8 cellular contexts compared by ENCODE assay signal in genomic region chr13:98476106-98476505, GRCh38.
DNase-seq lines count a peak whose midpoint lies in the region; ATAC-seq and TF ChIP-seq lines count a peak whose summit lies in the region.

No MANE protein-coding gene starts in this region.

- peak overlapping the region; percentile 89 for H3K4ac ChIP-seq in IMR-90 (ENCODE audit: low read depth, low read length)

- no peak overlapping the region for H4K5ac ChIP-seq in IMR-90 (ENCODE audit: low read depth, low read length)

- H2BK120ac ChIP-seq in IMR-90 (ENCODE audit: low read depth, low read length) = peak overlapping the region; percentile 80; the same call in 1 of the 2 replicates

- peaks cover 29% of the 10 kb centered on the region for H3K9me1 ChIP-seq in IMR-90 (ENCODE audit: insufficient read depth, low read length)

- H3K36me3 Mint-ChIP-seq in activated naive CD4-positive, alpha-beta T cell treated with anti-CD3 and anti-CD28 coated beads, Interleukin-2, amount 10 ng/mL, durations not matched to agents 7 days and 5 days = peaks cover 64% of the 10 kb centered on the region
- peaks cover 32% of the 10 kb centered on the region for H3K36me3 Mint-ChIP-seq in nephron progenitor cell (ENCODE audit: low read depth)

- H2BK20ac ChIP-seq in IMR-90 (ENCODE audit: low read depth, low read length) = peak overlapping the region; percentile 74; the same call in 1 of the 2 replicates

- peaks cover 25% of the 10 kb centered on the region; the same call in 1 of the 2 replicates for H4K20me1 ChIP-seq in IMR-90 (ENCODE audit: insufficient read depth, low read length)

- H4K91ac ChIP-seq in IMR-90 (ENCODE audit: insufficient read depth, low read depth, low read length) = peak overlapping the region; percentile 30; the same call in 1 of the 2 replicates

- no peak overlapping the region for H3K4me2 ChIP-seq in IMR-90 (ENCODE audit: low read depth, low read length)

- intact Hi-C loops in IMR-90 (cut with micrococcal nuclease) = no loop called here

- H3K36me3 ChIP-seq in IMR-90 (ENCODE audit: control insufficient read depth, insufficient read depth, low read length) = peaks cover 29% of the 10 kb centered on the region

- DNase-seq in Daoy (ENCODE audit: low read depth) (peak; percentile 53), IMR-90 (no peak), nephron progenitor cell (no peak), NCI-H1694 (lab: John Stamatoyannopoulos, UW) (no peak), AG20443 (ENCODE audit: low spot score) (no peak), GOT3 (lab: John Stamatoyannopoulos, UW) (no peak)
- DNase-seq in activated naive CD4-positive, alpha-beta T cell treated with anti-CD3 and anti-CD28 coated beads, Interleukin-2, amount 10 ng/mL, durations not matched to agents 7 days and 5 days = peak; percentile 71

- dilution Hi-C loops in IMR-90 (cut with HindIII; ENCODE audit: low sequenced_read_pairs, unreplicated experiment) = no loop called here

- 70% methylated on average over 2 of the region's 5 CpGs; no CpG with 5 or more reads in 1 of the 2 experiments for WGBS in IMR-90 (ENCODE audit: extremely low coverage in 2 of 2, insufficient read length in 1 of 2), 2 experiments

- H4K8ac ChIP-seq in IMR-90 (ENCODE audit: low read depth in 2 of 2, low read length in 2 of 2) = peak overlapping the region; percentile 4 to 91

- CTCF ChIA-PET in IMR-90 (lab: Yijun Ruan, JAX) = interaction anchor here (0.5 to 1.1 kb wide), 2 partner anchors 8 to 9 kb away, joined by 3 read pairs; no protein-coding TSS in a partner anchor
- CTCF ChIA-PET in activated naive CD4-positive, alpha-beta T cell treated with anti-CD3 and anti-CD28 coated beads, Interleukin-2, amount 10 ng/mL, durations not matched to agents 7 days and 5 days (lab: Charles Lee) = interaction anchor here (1.1 to 2.4 kb wide), 2 partner anchors 9 to 177 kb away, joined by 4 to 9 read pairs; no protein-coding TSS in a partner anchor

- H3K9me3 ChIP-seq in IMR-90 (ENCODE audit: control insufficient read depth, insufficient read depth, low read length) = no peaks in the 10 kb centered on the region

- H3K27ac ChIP-seq in IMR-90 (ENCODE audit: insufficient read depth, low read length) = peak overlapping the region; percentile 68; the same call in 1 of the 2 replicates

- peak overlapping the region; percentile 48; the same call in 1 of the 2 replicates for H2AK5ac ChIP-seq in IMR-90 (ENCODE audit: low read depth, low read length)

- no peaks in the 10 kb centered on the region for H3K27me3 Mint-ChIP-seq in activated naive CD4-positive, alpha-beta T cell treated with anti-CD3 and anti-CD28 coated beads, Interleukin-2, amount 10 ng/mL, durations not matched to agents 7 days and 5 days
- no peaks in the 10 kb centered on the region for H3K27me3 Mint-ChIP-seq in nephron progenitor cell (ENCODE audit: low read depth, poor library complexity)

- POLR2A ChIA-PET in IMR-90 (lab: Charles Lee; ENCODE audit: unreplicated experiment) = interaction anchor here (0.6 kb wide), 1 partner anchor 190 kb away, joined by 3 read pairs; no protein-coding TSS in a partner anchor

- ATAC-seq in GM21528 (IDR thresholded peaks at IDR 0.05; ENCODE audit: low FRiP score, unreplicated experiment) (peak; percentile 41), IMR-90 (ENCODE audit: low read depth) (no peak)

- H3K9ac ChIP-seq in IMR-90 (ENCODE audit: low read depth, low read length) = no peak overlapping the region

- H3K79me1 ChIP-seq in IMR-90 (ENCODE audit: low read depth in 1 of 2, low read length in 2 of 2) = peaks cover 33 to 88% of the 10 kb centered on the region in 2 experiments

- H3K4me3 Mint-ChIP-seq in activated naive CD4-positive, alpha-beta T cell treated with anti-CD3 and anti-CD28 coated beads, Interleukin-2, amount 10 ng/mL, durations not matched to agents 7 days and 5 days = peak overlapping the region; percentile 53
- peak overlapping the region; percentile 64 for H3K4me3 Mint-ChIP-seq in nephron progenitor cell

- in situ Hi-C loops in IMR-90 (cut with MboI; ENCODE audit: low sequenced_read_pairs) = no loop called here

- H3K4me3 ChIP-seq in IMR-90 (ENCODE audit: insufficient read depth, low read depth, low read length) = no peak overlapping the region

- H3K27ac Mint-ChIP-seq in activated naive CD4-positive, alpha-beta T cell treated with anti-CD3 and anti-CD28 coated beads, Interleukin-2, amount 10 ng/mL, durations not matched to agents 7 days and 5 days = peak overlapping the region; percentile 70
- H3K27ac Mint-ChIP-seq in nephron progenitor cell = peak overlapping the region; percentile 85

- H3K27me3 ChIP-seq in IMR-90 (ENCODE audit: control insufficient read depth, insufficient read depth, low read length) = no peaks in the 10 kb centered on the region

- peak overlapping the region; percentile 91 for H2AK9ac ChIP-seq in IMR-90 (replicated peaks; ENCODE audit: low read depth, low read length, poor library complexity)

- no peak for TF ChIP-seq CTCF in IMR-90 (conservative IDR thresholded peaks at IDR 0.05; ENCODE audit: low read depth, low read length)
- no peak for TF ChIP-seq CTCF in nephron progenitor cell (IDR thresholded peaks at IDR 0.05)

- no TSS peak for BruUV-seq in IMR-90 (replicated peaks; lab: Mats Ljungman, UMichigan)

- H3K4me1 ChIP-seq in IMR-90 (ENCODE audit: control insufficient read depth, insufficient read depth, low read length) = peaks cover 16% of the 10 kb centered on the region

- no peak for TF ChIP-seq POLR2A in IMR-90 (IDR thresholded peaks at IDR 0.05; ENCODE audit: low read depth, low read length)

- no peak for TF ChIP-seq RAD21 in IMR-90 (IDR thresholded peaks at IDR 0.05; ENCODE audit: low read length)

- H2BK5ac ChIP-seq in IMR-90 (ENCODE audit: low read depth, low read length, poor library complexity, severe bottlenecking) = peak overlapping the region; percentile 77

- H3K56ac ChIP-seq in IMR-90 (ENCODE audit: extremely low read depth, insufficient read depth, low read length) = no peak overlapping the region

- H3K14ac ChIP-seq in IMR-90 (replicated peaks; ENCODE audit: low read depth, low read length) = peak overlapping the region; percentile 74; the same call in 1 of the 2 replicates

- peak overlapping the region; percentile 78 for H2AFZ ChIP-seq in IMR-90 (replicated peaks; ENCODE audit: low read length, poor library complexity)

- H3K23ac ChIP-seq in IMR-90 (ENCODE audit: low read depth, low read length) = peak overlapping the region; percentile 75; the same call in 1 of the 2 replicates

- peak overlapping the region; percentile 77; the same call in 1 of the 3 replicates for H2BK15ac ChIP-seq in IMR-90 (ENCODE audit: low read depth, low read length)

- peaks cover 6% of the 10 kb centered on the region for H3K9me3 Mint-ChIP-seq in activated naive CD4-positive, alpha-beta T cell treated with anti-CD3 and anti-CD28 coated beads, Interleukin-2, amount 10 ng/mL, durations not matched to agents 7 days and 5 days
- no peaks in the 10 kb centered on the region for H3K9me3 Mint-ChIP-seq in nephron progenitor cell

- H3K4me1 Mint-ChIP-seq in activated naive CD4-positive, alpha-beta T cell treated with anti-CD3 and anti-CD28 coated beads, Interleukin-2, amount 10 ng/mL, durations not matched to agents 7 days and 5 days = peaks cover 73% of the 10 kb centered on the region
- peaks cover 85% of the 10 kb centered on the region for H3K4me1 Mint-ChIP-seq in nephron progenitor cell

- no peak overlapping the region for H3K18ac ChIP-seq in IMR-90 (ENCODE audit: low read depth, low read length)

TF ChIP-seq in IMR-90, 13 proteins besides CTCF, POLR2A, EP300 and RAD21:
- TF ChIP-seq CEBPB (IDR thresholded peaks at IDR 0.05; ENCODE audit: low read depth, low read length) (no peak), BHLHE40 (IDR thresholded peaks at IDR 0.05; ENCODE audit: low read depth, low read length) (no peak), MAFK (IDR thresholded peaks at IDR 0.05; ENCODE audit: low read depth, low read length) (no peak), RFX5 (IDR thresholded peaks at IDR 0.05; ENCODE audit: low read depth, low read length) (no peak), RCOR1 (IDR thresholded peaks at IDR 0.05; ENCODE audit: insufficient replicate concordance, low read length) (no peak), CHD1 (IDR thresholded peaks at IDR 0.05; ENCODE audit: low read depth, low read length) (no peak), SMC3 (IDR thresholded peaks at IDR 0.05; ENCODE audit: low read depth, low read length) (no peak), MAZ (IDR thresholded peaks at IDR 0.05; ENCODE audit: borderline replicate concordance, low read depth, low read length) (no peak), NFE2L2 (IDR thresholded peaks at IDR 0.05; ENCODE audit: low read depth, low read length) (no peak), MXI1 (IDR thresholded peaks at IDR 0.05; ENCODE audit: borderline replicate concordance, low read depth, low read length) (no peak), FOS (IDR thresholded peaks at IDR 0.05; ENCODE audit: low read depth, low read length) (no peak)
- TF ChIP-seq, protein P1, sequence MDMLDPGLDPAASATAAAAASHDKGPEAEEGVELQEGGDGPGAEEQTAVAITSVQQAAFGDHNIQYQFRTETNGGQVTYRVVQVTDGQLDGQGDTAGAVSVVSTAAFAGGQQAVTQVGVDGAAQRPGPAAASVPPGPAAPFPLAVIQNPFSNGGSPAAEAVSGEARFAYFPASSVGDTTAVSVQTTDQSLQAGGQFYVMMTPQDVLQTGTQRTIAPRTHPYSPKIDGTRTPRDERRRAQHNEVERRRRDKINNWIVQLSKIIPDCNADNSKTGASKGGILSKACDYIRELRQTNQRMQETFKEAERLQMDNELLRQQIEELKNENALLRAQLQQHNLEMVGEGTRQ (IDR thresholded peaks at IDR 0.05; ENCODE audit: low read depth, low read length) = no peak
- TF ChIP-seq, protein P2, sequence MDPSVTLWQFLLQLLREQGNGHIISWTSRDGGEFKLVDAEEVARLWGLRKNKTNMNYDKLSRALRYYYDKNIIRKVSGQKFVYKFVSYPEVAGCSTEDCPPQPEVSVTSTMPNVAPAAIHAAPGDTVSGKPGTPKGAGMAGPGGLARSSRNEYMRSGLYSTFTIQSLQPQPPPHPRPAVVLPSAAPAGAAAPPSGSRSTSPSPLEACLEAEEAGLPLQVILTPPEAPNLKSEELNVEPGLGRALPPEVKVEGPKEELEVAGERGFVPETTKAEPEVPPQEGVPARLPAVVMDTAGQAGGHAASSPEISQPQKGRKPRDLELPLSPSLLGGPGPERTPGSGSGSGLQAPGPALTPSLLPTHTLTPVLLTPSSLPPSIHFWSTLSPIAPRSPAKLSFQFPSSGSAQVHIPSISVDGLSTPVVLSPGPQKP (IDR thresholded peaks at IDR 0.05; ENCODE audit: borderline replicate concordance, low read depth, low read length) = no peak

Comparison
In these comparisons a context has a peak if more than half of its experiments do, and no peak if none do; other contexts are left out.
1. DNase-seq: peak in Daoy (single experiment) and activated naive CD4-positive, alpha-beta T cell treated with anti-CD3 and anti-CD28 coated beads, Interleukin-2, amount 10 ng/mL, durations not matched to agents 7 days and 5 days (single experiment); none in IMR-90 (single experiment), nephron progenitor cell (single experiment), NCI-H1694 (single experiment), AG20443 (single experiment) and GOT3 (single experiment).